Comparison of ENCODE assay signal across 13 cellular contexts in the genomic region with DNA sequence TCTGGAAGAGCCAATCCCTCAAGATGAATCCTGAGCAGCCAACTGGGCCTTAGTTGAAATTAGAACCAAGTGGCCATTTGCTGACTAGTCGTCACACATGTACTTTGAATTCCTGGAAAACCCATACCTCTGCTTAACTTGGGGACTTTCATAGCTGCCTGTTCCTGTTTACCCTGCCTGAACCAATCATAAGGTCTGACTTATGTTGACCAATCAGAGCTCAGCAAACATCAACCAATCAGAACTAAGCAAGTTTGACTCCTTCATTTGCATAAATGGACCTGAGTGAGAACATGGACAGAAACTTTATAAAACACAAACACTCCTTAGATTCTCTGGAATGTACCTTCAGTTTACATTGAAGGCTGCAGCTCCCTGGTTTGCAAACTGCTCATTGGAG. TPM values are rescaled to one million over a fixed set of nuclear protein-coding genes. Genes with fewer than 3 reads are reported as not detected.
A peak's percentile ranks its signal among the peaks of the same experiment; 100 is the strongest.
DNase-seq lines count a peak whose midpoint lies in the region; ATAC-seq and TF ChIP-seq lines count a peak whose summit lies in the region.
"Had no signal": no experiment of that assay in that cellular context is flagged by ENCODE, and none has a peak within 500 bp of the region (broad histone marks: within the 10 kb centered on the region; RNA-seq: fewer than 3 reads in every experiment).

No MANE protein-coding gene starts in this region.

- TF ChIP-seq POLR2A in gastroesophageal sphincter (IDR thresholded peaks at IDR 0.05), result no peak

- no peak for TF ChIP-seq CTCF in RWPE1 (conservative IDR thresholded peaks at IDR 0.05; ENCODE audit: low read depth)
- no peak for TF ChIP-seq CTCF in gastroesophageal sphincter (IDR thresholded peaks at IDR 0.05)

- peaks cover 17 to 91% (median 58%) of the 10 kb centered on the region in 3 donors for H3K4me1 ChIP-seq in gastroesophageal sphincter

- no peaks in the 10 kb centered on the region for H3K27me3 ChIP-seq in gastroesophageal sphincter
- H3K27me3 ChIP-seq: left lung, suprapubic skin had no signal

- no peak overlapping the region for H3K4me3 ChIP-seq in gastroesophageal sphincter
- H3K4me3 ChIP-seq: A549, left lung, suprapubic skin had no signal

- no peak overlapping the region for H3K27ac ChIP-seq in RWPE1
- H3K27ac ChIP-seq in gastroesophageal sphincter, result peak overlapping the region in 3 of 4 donors; percentile 12 to 48 (median 45)
- H3K27ac ChIP-seq: A549, left lung, suprapubic skin had no signal

- DNase-seq in activated CD4-positive, CD25-positive, alpha-beta regulatory T cell (lab: John Stamatoyannopoulos, UW), result no peak
- peak; percentile 34 for DNase-seq in RWPE1 (ENCODE audit: low spot score)
- peak; percentile 66 for DNase-seq in renal cortical epithelial cell (ENCODE audit: low read depth)
- DNase-seq in occipital lobe (lab: John Stamatoyannopoulos, UW), result no peak
- DNase-seq: EL, left lung, NCI-H1694 treated with DMSO at 0.1 percent for 48 hours had no signal

- CTCF ChIA-PET in RWPE1 (lab: Yijun Ruan, JAX), result no interaction called here

- no peak for TF ChIP-seq EP300 in gastroesophageal sphincter (IDR thresholded peaks at IDR 0.05)

- no peaks in the 10 kb centered on the region for H3K36me3 ChIP-seq in gastroesophageal sphincter
- H3K36me3 ChIP-seq: left lung had no signal

- ATAC-seq in activated CD4-positive, CD25-positive, alpha-beta regulatory T cell treated with anti-CD3 and anti-CD28 coated beads, Interleukin-2, amount 50 U/mL, for 24 hours, result peak; percentile 41 to 49
- peak; percentile 37 for ATAC-seq in gastroesophageal sphincter
- no peak for ATAC-seq in GM21423 (IDR thresholded peaks at IDR 0.05; ENCODE audit: unreplicated experiment)
- no peak for ATAC-seq in HG03039 (IDR thresholded peaks at IDR 0.05; ENCODE audit: unreplicated experiment)
- ATAC-seq: left lung had no signal

- no peaks in the 10 kb centered on the region for H3K9me3 ChIP-seq in gastroesophageal sphincter
- H3K9me3 ChIP-seq: A549, left lung, suprapubic skin had no signal

- POLR2A ChIA-PET in RWPE1 (lab: Yijun Ruan, JAX; ENCODE audit: low non-redundant PET), result no interaction called here

- WGBS in gastroesophageal sphincter (ENCODE audit: low coverage in 1 of 2), 2 donors, result 67 to 77% methylated on average over 1 of the region's 1 CpG

RNA-seq across cellular contexts. Expression of gene LATS2, which starts 50.8 kb away (rescaled TPM):
- total RNA-seq in gastroesophageal sphincter (10 to 100 TPM; 42.2 to 95.4 (median 56.5) TPM), renal cortical epithelial cell (12.5 and 27.1 TPM in 2 replicates), occipital lobe (2.2 TPM)

Comparison
In these comparisons a context has a peak if more than half of its experiments do, and no peak if none do; other contexts are left out.
1. ATAC-seq: peak in activated CD4-positive, CD25-positive, alpha-beta regulatory T cell treated with anti-CD3 and anti-CD28 coated beads, Interleukin-2, amount 50 U/mL, for 24 hours (2 of 2) and gastroesophageal sphincter (single experiment); none in GM21423 (single experiment) and HG03039 (single experiment).
2. DNase-seq: peak in RWPE1 (single experiment) and renal cortical epithelial cell (single experiment); none in activated CD4-positive, CD25-positive, alpha-beta regulatory T cell (0 of 4) and occipital lobe (single experiment).